ENCODE assay signal across 10 cellular contexts in the genomic region with DNA sequence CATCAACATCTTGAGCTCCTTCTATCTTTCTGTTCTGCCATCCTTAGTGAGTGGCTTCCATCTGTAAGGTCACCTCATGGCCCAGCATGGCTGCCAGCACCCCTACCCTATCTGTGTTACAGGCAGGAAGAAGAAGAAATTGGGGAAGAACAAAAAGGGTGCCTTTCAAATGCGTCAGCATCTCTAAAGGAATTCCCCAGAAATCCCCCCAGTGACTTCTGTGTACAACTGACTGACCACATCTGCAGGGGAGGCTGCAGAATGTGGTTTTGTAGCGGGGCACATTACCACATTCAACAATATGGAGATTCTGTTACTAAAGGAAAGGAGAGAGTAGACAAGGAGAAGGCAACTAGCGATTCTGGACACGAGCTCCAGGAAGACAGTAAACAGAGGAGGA. TPM values are rescaled to one million over a fixed set of nuclear protein-coding genes. Genes with fewer than 3 reads are reported as not detected.
DNase-seq lines count a peak whose midpoint lies in the region; ATAC-seq and TF ChIP-seq lines count a peak whose summit lies in the region.
"Had no signal": no experiment of that assay in that cellular context is flagged by ENCODE, and none has a peak within 500 bp of the region (broad histone marks: within the 10 kb centered on the region; RNA-seq: fewer than 3 reads in every experiment).

No MANE protein-coding gene starts in this region.

- H3K9me3 ChIP-seq in upper lobe of right lung: no peaks in the 10 kb centered on the region

- ATAC-seq in HG02938 (IDR thresholded peaks at IDR 0.05; ENCODE audit: unreplicated experiment): peak; percentile 34
- ATAC-seq in upper lobe of right lung: no peak
- ATAC-seq: HCT116 had no signal

- no peaks in the 10 kb centered on the region for H3K36me3 Mint-ChIP-seq in activated CD4-positive, alpha-beta T cell treated with anti-CD3 and anti-CD28 coated beads, Interleukin-2, amount 10 ng/mL, durations not matched to agents 7 days and 5 days (ENCODE audit: low read depth)
- no peaks in the 10 kb centered on the region for H3K36me3 Mint-ChIP-seq in activated CD4-positive, alpha-beta memory T cell treated with anti-CD3 and anti-CD28 coated beads, Interleukin-2, amount 10 ng/mL, durations not matched to agents 7 days and 5 days (ENCODE audit: low read depth)
- H3K36me3 Mint-ChIP-seq in osteocyte (ENCODE audit: unreplicated experiment): no peaks in the 10 kb centered on the region

- H3K4me1 ChIP-seq in upper lobe of right lung: peaks cover 12% of the 10 kb centered on the region

- H3K27me3 Mint-ChIP-seq in activated CD4-positive, alpha-beta T cell treated with anti-CD3 and anti-CD28 coated beads, Interleukin-2, amount 10 ng/mL, durations not matched to agents 7 days and 5 days: no peaks in the 10 kb centered on the region
- no peaks in the 10 kb centered on the region for H3K27me3 Mint-ChIP-seq in activated CD4-positive, alpha-beta memory T cell treated with anti-CD3 and anti-CD28 coated beads, Interleukin-2, amount 10 ng/mL, durations not matched to agents 7 days and 5 days
- H3K27me3 Mint-ChIP-seq in osteocyte (ENCODE audit: unreplicated experiment): peaks cover 6% of the 10 kb centered on the region

- intact Hi-C loops in upper lobe of right lung (cut with DNase I): no loop called here

- H3K27me3 ChIP-seq in upper lobe of right lung: no peaks in the 10 kb centered on the region
- H3K27me3 ChIP-seq: cardiac muscle cell had no signal

- H3K4me3 Mint-ChIP-seq in activated CD4-positive, alpha-beta T cell treated with anti-CD3 and anti-CD28 coated beads, Interleukin-2, amount 10 ng/mL, durations not matched to agents 7 days and 5 days: no peak overlapping the region
- H3K4me3 Mint-ChIP-seq in activated CD4-positive, alpha-beta memory T cell treated with anti-CD3 and anti-CD28 coated beads, Interleukin-2, amount 10 ng/mL, durations not matched to agents 7 days and 5 days: no peak overlapping the region
- H3K4me3 Mint-ChIP-seq in osteocyte (ENCODE audit: unreplicated experiment): no peak overlapping the region

- TF ChIP-seq CTCF in upper lobe of right lung (IDR thresholded peaks at IDR 0.05): no peak
- TF ChIP-seq CTCF in osteocyte (IDR thresholded peaks at IDR 0.05): no peak

- CTCF ChIA-PET in activated CD4-positive, alpha-beta T cell treated with anti-CD3 and anti-CD28 coated beads, Interleukin-2, amount 10 ng/mL, durations not matched to agents 7 days and 5 days (lab: Charles Lee): no interaction called here
- CTCF ChIA-PET in activated CD4-positive, alpha-beta memory T cell treated with anti-CD3 and anti-CD28 coated beads, Interleukin-2, amount 10 ng/mL, durations not matched to agents 7 days and 5 days (lab: Charles Lee): interaction anchor here (1.0 to 6.0 kb wide), 8 partner anchors 9 to 643 kb away, joined by 3 to 38 read pairs (median 8); a partner anchor contains a TSS

- POLR2A ChIA-PET in activated CD4-positive, alpha-beta T cell treated with anti-CD3 and anti-CD28 coated beads, Interleukin-2, amount 10 ng/mL, durations not matched to agents 7 days and 5 days (lab: Charles Lee): no interaction called here
- POLR2A ChIA-PET in activated CD4-positive, alpha-beta memory T cell treated with anti-CD3 and anti-CD28 coated beads, Interleukin-2, amount 10 ng/mL, durations not matched to agents 7 days and 5 days (lab: Charles Lee): interaction anchor here (1.1 to 1.6 kb wide), 3 partner anchors 16 to 78 kb away, joined by 3 to 5 read pairs (median 3); a partner anchor contains a TSS

- H3K9me3 Mint-ChIP-seq in activated CD4-positive, alpha-beta T cell treated with anti-CD3 and anti-CD28 coated beads, Interleukin-2, amount 10 ng/mL, durations not matched to agents 7 days and 5 days: no peaks in the 10 kb centered on the region
- no peaks in the 10 kb centered on the region for H3K9me3 Mint-ChIP-seq in activated CD4-positive, alpha-beta memory T cell treated with anti-CD3 and anti-CD28 coated beads, Interleukin-2, amount 10 ng/mL, durations not matched to agents 7 days and 5 days
- H3K9me3 Mint-ChIP-seq in osteocyte (ENCODE audit: unreplicated experiment): no peaks in the 10 kb centered on the region

- H3K27ac Mint-ChIP-seq in activated CD4-positive, alpha-beta T cell treated with anti-CD3 and anti-CD28 coated beads, Interleukin-2, amount 10 ng/mL, durations not matched to agents 7 days and 5 days: no peak overlapping the region
- no peak overlapping the region for H3K27ac Mint-ChIP-seq in activated CD4-positive, alpha-beta memory T cell treated with anti-CD3 and anti-CD28 coated beads, Interleukin-2, amount 10 ng/mL, durations not matched to agents 7 days and 5 days
- H3K27ac Mint-ChIP-seq in osteocyte (ENCODE audit: unreplicated experiment): no peak overlapping the region

- H3K4me1 Mint-ChIP-seq in activated CD4-positive, alpha-beta T cell treated with anti-CD3 and anti-CD28 coated beads, Interleukin-2, amount 10 ng/mL, durations not matched to agents 7 days and 5 days: peaks cover 59% of the 10 kb centered on the region
- peaks cover 43% of the 10 kb centered on the region for H3K4me1 Mint-ChIP-seq in activated CD4-positive, alpha-beta memory T cell treated with anti-CD3 and anti-CD28 coated beads, Interleukin-2, amount 10 ng/mL, durations not matched to agents 7 days and 5 days
- H3K4me1 Mint-ChIP-seq in osteocyte (ENCODE audit: unreplicated experiment): peaks cover 2% of the 10 kb centered on the region

- H3K4me3 ChIP-seq in skeletal muscle cell (ENCODE audit: low read depth, low read length) (no peak overlapping the region), upper lobe of right lung (no peak overlapping the region)
- H3K4me3 ChIP-seq: cardiac muscle cell had no signal

- H3K27ac ChIP-seq in upper lobe of right lung: no peak overlapping the region
- H3K27ac ChIP-seq: cardiac muscle cell had no signal

- peak; percentile 16 for DNase-seq in activated CD4-positive, alpha-beta T cell treated with anti-CD3 and anti-CD28 coated beads for 48 hours
- no peak for DNase-seq in activated CD4-positive, alpha-beta T cell treated with anti-CD3 and anti-CD28 coated beads, Interleukin-2, amount 10 ng/mL, durations not matched to agents 7 days and 5 days
- DNase-seq in activated CD4-positive, alpha-beta memory T cell treated with anti-CD3 and anti-CD28 coated beads, Interleukin-2, amount 10 ng/mL, durations not matched to agents 7 days and 5 days: peak; percentile 23
- peak; percentile 26 for DNase-seq in skeletal muscle cell (ENCODE audit: low read depth)
- no peak for DNase-seq in upper lobe of right lung
- no peak for DNase-seq in osteocyte (ENCODE audit: extremely low spot score, unreplicated experiment)
- no peak for DNase-seq in 8988T

- no peaks in the 10 kb centered on the region for H3K36me3 ChIP-seq in upper lobe of right lung
- H3K36me3 ChIP-seq: cardiac muscle cell had no signal

RNA-seq across cellular contexts. Expression of a gene that starts 40.1 kb away (rescaled TPM):
- 10 to 100 TPM; 21.2 to 30.5 TPM for total RNA-seq in activated CD4-positive, alpha-beta T cell treated with anti-CD3 and anti-CD28 coated beads, Interleukin-2, amount 10 ng/mL, durations not matched to agents 7 days and 5 days
- 10 to 100 TPM; 30.0 to 31.9 TPM for total RNA-seq in activated CD4-positive, alpha-beta memory T cell treated with anti-CD3 and anti-CD28 coated beads, Interleukin-2, amount 10 ng/mL, durations not matched to agents 7 days and 5 days
- 39.2 TPM for total RNA-seq in upper lobe of right lung
- total RNA-seq in osteocyte: 33.0 and 34.8 TPM in 2 replicates

RNA-seq across cellular contexts. Expression of a gene that starts 40.5 kb away (rescaled TPM):
- total RNA-seq in activated CD4-positive, alpha-beta T cell treated with anti-CD3 and anti-CD28 coated beads, Interleukin-2, amount 10 ng/mL, durations not matched to agents 7 days and 5 days: 100 to 1,000 TPM; 104 to 116 TPM
- total RNA-seq in activated CD4-positive, alpha-beta memory T cell treated with anti-CD3 and anti-CD28 coated beads, Interleukin-2, amount 10 ng/mL, durations not matched to agents 7 days and 5 days: 100 to 1,000 TPM; 148 to 165 TPM
- total RNA-seq in upper lobe of right lung (116 TPM), osteocyte (145 and 148 TPM in 2 replicates)

Comparison
In these comparisons a context has a peak if more than half of its experiments do, and no peak if none do; other contexts are left out.
1. DNase-seq: peak in activated CD4-positive, alpha-beta T cell treated with anti-CD3 and anti-CD28 coated beads for 48 hours (single experiment), activated CD4-positive, alpha-beta memory T cell treated with anti-CD3 and anti-CD28 coated beads, Interleukin-2, amount 10 ng/mL, durations not matched to agents 7 days and 5 days (single experiment) and skeletal muscle cell (single experiment); none in activated CD4-positive, alpha-beta T cell treated with anti-CD3 and anti-CD28 coated beads, Interleukin-2, amount 10 ng/mL, durations not matched to agents 7 days and 5 days (single experiment), upper lobe of right lung (single experiment), osteocyte (single experiment) and 8988T (single experiment).